16 cellular contexts compared by ENCODE assay signal in genomic region chr5:161846731-161847130, GRCh38. TPM values are rescaled to one million over a fixed set of nuclear protein-coding genes. Genes with fewer than 3 reads are reported as not detected.
DNase-seq lines count a peak whose midpoint lies in the region; ATAC-seq, FAIRE-seq and TF ChIP-seq lines count a peak whose summit lies in the region.
"Had no signal": no experiment of that assay in that cellular context is flagged by ENCODE, and none has a peak within 500 bp of the region (broad histone marks: within the 10 kb centered on the region; RNA-seq: fewer than 3 reads in every experiment).

No MANE protein-coding gene starts in this region.

- no peak overlapping the region for H3K27ac Mint-ChIP-seq in activated CD4-positive, alpha-beta T cell treated with anti-CD3 and anti-CD28 coated beads, Interleukin-2, amount 10 ng/mL, durations not matched to agents 7 days and 5 days
- H3K27ac Mint-ChIP-seq in type B pancreatic cell, result no peak overlapping the region
- H3K27ac Mint-ChIP-seq: activated naive CD4-positive, alpha-beta T cell treated with anti-CD3 and anti-CD28 coated beads, Interleukin-2, amount 50 U/mL, for 72 hours; natural killer cell treated with Interleukin-12 subunit alpha and Interleukin-12 subunit beta and Interleukin-15 and Interleukin-18, amount 100 ng/mL, for 72 hours had no signal

- no peak for TF ChIP-seq CTCF in RWPE2 (IDR thresholded peaks at IDR 0.05; ENCODE audit: poor library complexity, severe bottlenecking)
- TF ChIP-seq CTCF in type B pancreatic cell (conservative IDR thresholded peaks at IDR 0.05), result no peak
- TF ChIP-seq CTCF in upper lobe of left lung (IDR thresholded peaks at IDR 0.05), result no peak

- H3K27ac ChIP-seq in RWPE2 (ENCODE audit: poor library complexity, severe bottlenecking) (no peak overlapping the region), upper lobe of left lung (no peak overlapping the region)
- H3K27ac ChIP-seq: heart left ventricle, HL-60 had no signal

- peak; percentile 9 for DNase-seq in activated CD4-positive, alpha-beta T cell treated with anti-CD3 and anti-CD28 coated beads, Interleukin-2, amount 10 ng/mL, durations not matched to agents 7 days and 5 days
- no peak for DNase-seq in activated CD4-positive, alpha-beta T cell treated with anti-CD3 and anti-CD28 coated beads for 48 hours
- DNase-seq in RWPE2 (ENCODE audit: low spot score) (no peak), iPS DF 4.7 (ENCODE audit: extremely low read depth, low spot score) (peak; percentile 49), type B pancreatic cell (ENCODE audit: extremely low spot score, unreplicated experiment) (no peak), GM12892 (ENCODE audit: insufficient read length) (no peak), upper lobe of left lung (no peak), pons (ENCODE audit: low spot score) (no peak)
- DNase-seq: effector CD4-positive, alpha-beta T cell; heart left ventricle; NCI-H2081 treated with DMSO at 0.1 percent for 48 hours; stimulated activated CD4-positive, alpha-beta T cell treated with anti-CD3 and anti-CD28 coated beads, Interleukin-15, amount 100 ng/mL, for 24 hours; stimulated activated naive CD8-positive, alpha-beta T cell treated with anti-CD3 and anti-CD28 coated beads, Interleukin-15, Interleukin-2, amounts not matched to agents 100 U/mL and 50 U/mL, for 24 hours had no signal

- no peak for TF ChIP-seq EP300 in upper lobe of left lung (IDR thresholded peaks at IDR 0.05)

- H3K36me3 ChIP-seq in RWPE2 (ENCODE audit: low read depth) (no peaks in the 10 kb centered on the region), upper lobe of left lung (no peaks in the 10 kb centered on the region)
- H3K36me3 ChIP-seq: heart left ventricle had no signal

- H3K9me3 Mint-ChIP-seq in activated CD4-positive, alpha-beta T cell treated with anti-CD3 and anti-CD28 coated beads, Interleukin-2, amount 10 ng/mL, durations not matched to agents 7 days and 5 days, result no peaks in the 10 kb centered on the region
- H3K9me3 Mint-ChIP-seq in type B pancreatic cell, result no peaks in the 10 kb centered on the region

- H3K4me3 ChIP-seq in RWPE2 (ENCODE audit: severe bottlenecking) (no peak overlapping the region), upper lobe of left lung (no peak overlapping the region)
- H3K4me3 ChIP-seq: heart left ventricle had no signal

- ATAC-seq in RWPE2 (ENCODE audit: low read depth) (peak; percentile 59; the same call in 2 of the 3 replicates), upper lobe of left lung (ENCODE audit: low FRiP score in 2 of 2) (no peak)
- ATAC-seq: activated naive CD4-positive, alpha-beta T cell treated with anti-CD3 and anti-CD28 coated beads, Interleukin-2, amount 50 U/mL, for 72 hours; heart left ventricle; natural killer cell treated with Interleukin-12 subunit alpha and Interleukin-12 subunit beta and Interleukin-15 and Interleukin-18, amount 100 ng/mL, for 72 hours; stimulated activated naive CD8-positive, alpha-beta T cell treated with anti-CD3 and anti-CD28 coated beads, Interleukin-15, Interleukin-2, amounts not matched to agents 100 U/mL and 50 U/mL, for 24 hours had no signal

- POLR2A ChIA-PET in activated CD4-positive, alpha-beta T cell treated with anti-CD3 and anti-CD28 coated beads, Interleukin-2, amount 10 ng/mL, durations not matched to agents 7 days and 5 days (lab: Charles Lee), result no interaction called here

- 9 to 10% methylated on average over 5 of the region's 5 CpGs for WGBS in upper lobe of left lung, 2 donors

- no peaks in the 10 kb centered on the region for H3K9me3 ChIP-seq in RWPE2 (ENCODE audit: severe bottlenecking)
- H3K9me3 ChIP-seq in upper lobe of left lung, result no peaks in the 10 kb centered on the region
- H3K9me3 ChIP-seq: heart left ventricle had no signal

- no peak for TF ChIP-seq POLR2A in GM12892 (IDR thresholded peaks at IDR 0.05; ENCODE audit: low read depth, low read length)
- no peak for TF ChIP-seq POLR2A in upper lobe of left lung (IDR thresholded peaks at IDR 0.05)

- H3K4me3 Mint-ChIP-seq in activated CD4-positive, alpha-beta T cell treated with anti-CD3 and anti-CD28 coated beads, Interleukin-2, amount 10 ng/mL, durations not matched to agents 7 days and 5 days, result no peak overlapping the region
- peak overlapping the region; percentile 85 for H3K4me3 Mint-ChIP-seq in type B pancreatic cell
- H3K4me3 Mint-ChIP-seq: natural killer cell treated with Interleukin-12 subunit alpha and Interleukin-12 subunit beta and Interleukin-15 and Interleukin-18, amount 100 ng/mL, for 72 hours had no signal

- H3K4me1 ChIP-seq in RWPE2 (ENCODE audit: insufficient read depth, poor library complexity, severe bottlenecking) (no peaks in the 10 kb centered on the region), upper lobe of left lung (peaks cover 0 to 3% (median 0%) of the 10 kb centered on the region in 4 donors)

- H3K27me3 ChIP-seq in RWPE2 (ENCODE audit: insufficient read depth, poor library complexity, severe bottlenecking) (peaks cover 26% of the 10 kb centered on the region), upper lobe of left lung (peaks cover 0 to 4% (median 0%) of the 10 kb centered on the region in 4 donors)

- H3K36me3 Mint-ChIP-seq in activated CD4-positive, alpha-beta T cell treated with anti-CD3 and anti-CD28 coated beads, Interleukin-2, amount 10 ng/mL, durations not matched to agents 7 days and 5 days (ENCODE audit: low read depth), result no peaks in the 10 kb centered on the region
- H3K36me3 Mint-ChIP-seq in type B pancreatic cell, result no peaks in the 10 kb centered on the region
- H3K36me3 Mint-ChIP-seq: activated naive CD4-positive, alpha-beta T cell treated with anti-CD3 and anti-CD28 coated beads, Interleukin-2, amount 50 U/mL, for 72 hours had no signal

- FAIRE-seq in GM12892 (lab: Jason Lieb, UNC), result no peak

- peaks cover 10% of the 10 kb centered on the region for H3K27me3 Mint-ChIP-seq in activated CD4-positive, alpha-beta T cell treated with anti-CD3 and anti-CD28 coated beads, Interleukin-2, amount 10 ng/mL, durations not matched to agents 7 days and 5 days
- H3K27me3 Mint-ChIP-seq in type B pancreatic cell, result peaks cover 50% of the 10 kb centered on the region

- CTCF ChIA-PET in activated CD4-positive, alpha-beta T cell treated with anti-CD3 and anti-CD28 coated beads, Interleukin-2, amount 10 ng/mL, durations not matched to agents 7 days and 5 days (lab: Charles Lee), result no interaction called here

- H3K4me1 Mint-ChIP-seq in activated CD4-positive, alpha-beta T cell treated with anti-CD3 and anti-CD28 coated beads, Interleukin-2, amount 10 ng/mL, durations not matched to agents 7 days and 5 days, result no peaks in the 10 kb centered on the region
- peaks cover 9% of the 10 kb centered on the region for H3K4me1 Mint-ChIP-seq in type B pancreatic cell (ENCODE audit: unreplicated experiment)

RNA-seq across cellular contexts. Expression of gene GABRA1, which starts 1.2 kb away (rescaled TPM):
- total RNA-seq in activated CD4-positive, alpha-beta T cell treated with anti-CD3 and anti-CD28 coated beads, Interleukin-2, amount 10 ng/mL, durations not matched to agents 7 days and 5 days, result not detected
- 1.8 and 12.3 TPM in 2 replicates for total RNA-seq in type B pancreatic cell (ENCODE audit: low replicate concordance)
- not detected for polyA plus RNA-seq in GM12892 (2012; ENCODE audit: missing spikeins)
- not detected for total RNA-seq in upper lobe of left lung
- total RNA-seq: activated naive CD4-positive, alpha-beta T cell treated with anti-CD3 and anti-CD28 coated beads, Interleukin-2, amount 50 U/mL, for 72 hours; heart left ventricle; natural killer cell treated with Interleukin-12 subunit alpha and Interleukin-12 subunit beta and Interleukin-15 and Interleukin-18, amount 100 ng/mL, for 72 hours had no signal
- polyA plus RNA-seq: heart left ventricle had no signal

Comparison
In these comparisons a context has a peak if more than half of its experiments do, and no peak if none do; other contexts are left out.
1. DNase-seq: peak in activated CD4-positive, alpha-beta T cell treated with anti-CD3 and anti-CD28 coated beads, Interleukin-2, amount 10 ng/mL, durations not matched to agents 7 days and 5 days (single experiment) and iPS DF 4.7 (single experiment); none in activated CD4-positive, alpha-beta T cell treated with anti-CD3 and anti-CD28 coated beads for 48 hours (single experiment), RWPE2 (single experiment), type B pancreatic cell (single experiment), GM12892 (single experiment), upper lobe of left lung (0 of 2) and pons (single experiment).